ENCODE assay signal across 8 cellular contexts in the genomic region with DNA sequence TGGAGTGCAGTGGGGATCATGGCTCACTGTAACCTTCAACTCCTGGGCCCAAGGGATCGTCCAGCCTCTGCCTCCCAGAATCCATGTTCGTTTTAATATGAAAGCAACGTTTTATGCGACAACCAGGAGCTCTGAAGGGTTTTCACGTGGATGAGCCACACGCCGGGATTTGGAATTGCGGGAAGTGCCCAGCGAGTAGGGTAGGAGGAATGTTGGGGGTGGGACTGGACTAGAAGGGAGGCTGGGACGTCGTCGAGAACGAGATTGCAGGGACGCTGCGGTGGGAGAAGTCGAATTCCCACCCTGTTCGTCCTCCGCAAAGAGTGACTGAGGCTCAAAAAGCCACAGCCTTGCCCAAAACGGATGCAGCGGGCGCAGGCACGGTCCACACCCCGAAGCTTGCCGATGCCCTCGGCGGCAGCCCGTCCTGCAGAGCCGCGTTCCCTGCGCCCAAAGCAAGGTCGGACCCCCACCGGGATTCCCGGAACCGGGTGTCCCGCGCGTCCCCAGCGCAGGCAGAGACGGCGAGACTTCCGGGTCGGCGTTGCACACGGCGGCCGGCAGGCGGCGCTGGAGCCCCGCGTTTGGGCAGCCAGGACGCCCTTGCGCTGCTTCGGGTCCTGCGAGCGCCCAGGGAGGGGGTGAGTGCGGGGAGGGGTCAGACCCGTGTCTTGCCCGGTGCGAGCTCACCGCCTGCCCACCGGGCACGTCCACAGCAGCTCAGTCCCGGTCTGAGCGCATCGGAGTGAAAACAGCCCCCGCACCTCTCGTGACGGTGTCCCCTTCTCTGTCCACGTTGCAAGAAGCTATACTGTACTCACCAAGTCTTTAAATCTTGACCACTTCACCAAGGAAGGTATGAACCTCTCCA.
A peak's percentile ranks its signal among the peaks of the same experiment; 100 is the strongest.
DNase-seq lines count a peak whose midpoint lies in the region; ATAC-seq and TF ChIP-seq lines count a peak whose summit lies in the region.

No MANE protein-coding gene starts in this region.

- no peak overlapping the region for H2AK5ac ChIP-seq in mesenchymal stem cell (ENCODE audit: low read length, severe bottlenecking)

- peak overlapping the region; percentile 97 for H4K91ac ChIP-seq in mesenchymal stem cell (ENCODE audit: low read length)

- no peaks in the 10 kb centered on the region for H3K36me3 ChIP-seq in effector memory CD4-positive, alpha-beta T cell (ENCODE audit: control insufficient read depth, insufficient read depth, low read length)
- no peaks in the 10 kb centered on the region for H3K36me3 ChIP-seq in mesenchymal stem cell (ENCODE audit: control insufficient read depth in 1 of 2, insufficient read depth in 2 of 2, low read depth in 1 of 2, low read length in 2 of 2)

- in situ Hi-C loops in GM18951 (cut with MboI; ENCODE audit: low sequenced_read_pairs, unreplicated experiment), result no loop called here

- H2BK5ac ChIP-seq in mesenchymal stem cell (ENCODE audit: low read depth, low read length, poor library complexity, severe bottlenecking), result no peak overlapping the region

- peak overlapping the region; percentile 90 for H3K9ac ChIP-seq in mesenchymal stem cell (ENCODE audit: low read length)

- H2BK12ac ChIP-seq in mesenchymal stem cell (ENCODE audit: low read length in 2 of 2), result peak overlapping the region in 1 of 2 experiments; percentile 84

- peak overlapping the region in 1 of 2 experiments; percentile 46 for H3K23ac ChIP-seq in mesenchymal stem cell (ENCODE audit: low read length in 2 of 2)

- peak overlapping the region; percentile 97 for H3K4me2 ChIP-seq in mesenchymal stem cell (ENCODE audit: low read length, poor library complexity, severe bottlenecking)

- peak overlapping the region; percentile 81 for H3K4me3 ChIP-seq in effector memory CD4-positive, alpha-beta T cell (ENCODE audit: insufficient read depth, low read depth, low read length, poor library complexity, severe bottlenecking)
- H3K4me3 ChIP-seq in mesenchymal stem cell (ENCODE audit: insufficient read depth in 1 of 2, low read depth in 1 of 2, low read length in 2 of 2), result peak overlapping the region; percentile 88 to 94

- H3K27ac ChIP-seq in effector memory CD4-positive, alpha-beta T cell (ENCODE audit: insufficient read depth, low read length, poor library complexity, severe bottlenecking), result peak overlapping the region; percentile 16
- no peak overlapping the region for H3K27ac ChIP-seq in mesenchymal stem cell (ENCODE audit: low read length, poor library complexity, severe bottlenecking)

- no peaks in the 10 kb centered on the region for H3K27me3 ChIP-seq in effector memory CD4-positive, alpha-beta T cell (replicated peaks; ENCODE audit: control insufficient read depth, insufficient read depth, low read length, poor library complexity, severe bottlenecking)
- H3K27me3 ChIP-seq in mesenchymal stem cell (ENCODE audit: control insufficient read depth in 1 of 2, insufficient read depth in 1 of 2, low read length in 2 of 2), result peaks cover 10 to 18% of the 10 kb centered on the region in 2 experiments

- DNase-seq in AML-193 (lab: John Stamatoyannopoulos, UW) (peak; percentile 25 to 50), NCI-H748 (lab: John Stamatoyannopoulos, UW; ENCODE audit: unreplicated experiment) (peak; percentile 73), mesenchymal stem cell (peak; percentile 71)
- DNase-seq in activated CD8-positive, alpha-beta memory T cell treated with anti-CD3 and anti-CD28 coated beads for 1 hour (ENCODE audit: extremely low read depth in 1 of 2, low read depth in 1 of 2), result peak; percentile 30 to 68
- peak; percentile 61 to 67 (median 62) for DNase-seq in effector memory CD4-positive, alpha-beta T cell
- peak; percentile 65 for DNase-seq in stimulated activated CD8-positive, alpha-beta memory T cell treated with anti-CD3 and anti-CD28 coated beads, Interleukin-12 subunit alpha, Interleukin-12 subunit beta, amount 100 ng/mL, for 4 hours (ENCODE audit: low read depth)

- peak; percentile 68 for TF ChIP-seq POLR2A in GM18951 (IDR thresholded peaks at IDR 0.05; ENCODE audit: extremely low read depth, insufficient read depth, insufficient read length)

- peak overlapping the region; percentile 95 to 97 for H3K18ac ChIP-seq in mesenchymal stem cell (ENCODE audit: low read depth in 1 of 2, low read length in 2 of 2)

- peak overlapping the region; percentile 66 for H2BK120ac ChIP-seq in mesenchymal stem cell (ENCODE audit: low read depth, low read length)

- H3K4me1 ChIP-seq in effector memory CD4-positive, alpha-beta T cell (ENCODE audit: control insufficient read depth, insufficient read depth, low read length, poor library complexity, severe bottlenecking), result peaks cover 10% of the 10 kb centered on the region
- peaks cover 6% of the 10 kb centered on the region for H3K4me1 ChIP-seq in mesenchymal stem cell (ENCODE audit: control insufficient read depth, insufficient read depth, low read depth, low read length)

- peak; percentile 83 for ATAC-seq in HG03342 (IDR thresholded peaks at IDR 0.05; ENCODE audit: unreplicated experiment)

- H3K14ac ChIP-seq in mesenchymal stem cell (ENCODE audit: low read length in 2 of 2), result peak overlapping the region in 1 of 2 experiments; percentile 98

- H3K9me3 ChIP-seq in effector memory CD4-positive, alpha-beta T cell (ENCODE audit: control insufficient read depth, low read length), result no peaks in the 10 kb centered on the region
- H3K9me3 ChIP-seq in mesenchymal stem cell (ENCODE audit: control insufficient read depth, low read length), result no peaks in the 10 kb centered on the region

- peak overlapping the region; percentile 95 for H2BK15ac ChIP-seq in mesenchymal stem cell (ENCODE audit: low read depth, poor library complexity, severe bottlenecking)

- H2AFZ ChIP-seq in mesenchymal stem cell (ENCODE audit: low read depth, low read length), result peak overlapping the region; percentile 92

- no peaks in the 10 kb centered on the region for H3K79me1 ChIP-seq in mesenchymal stem cell (replicated peaks; ENCODE audit: low read length, poor library complexity, severe bottlenecking)

- peak overlapping the region; percentile 99 for H4K8ac ChIP-seq in mesenchymal stem cell (ENCODE audit: low read length)

- peak overlapping the region; percentile 74 to 98 for H3K4ac ChIP-seq in mesenchymal stem cell (ENCODE audit: low read depth in 1 of 2, low read length in 2 of 2)

- WGBS in mesenchymal stem cell, result 3% methylated on average over 52 of the region's 69 CpGs
